In genomic region chr1:8540266-8540926, GRCh38 we compare ENCODE assay signal across 12 cellular contexts.
DNase-seq lines count a peak whose midpoint lies in the region; FAIRE-seq and TF ChIP-seq lines count a peak whose summit lies in the region.
"Had no signal": no experiment of that assay in that cellular context is flagged by ENCODE, and none has a peak within 500 bp of the region (broad histone marks: within the 10 kb centered on the region; RNA-seq: fewer than 3 reads in every experiment).

No MANE protein-coding gene starts in this region.

- H3K9me3 ChIP-seq in trophoblast cell (ENCODE audit: insufficient read depth, low read depth, low read length) = no peaks in the 10 kb centered on the region

- no peak overlapping the region for H4K91ac ChIP-seq in trophoblast cell (ENCODE audit: low read depth, low read length)

- H3K14ac ChIP-seq in trophoblast cell (ENCODE audit: low read length) = no peak overlapping the region

- DNase-seq in AG20443 (ENCODE audit: low spot score) (peak; percentile 48), M059J (ENCODE audit: low read depth) (peak; percentile 71), dedifferentiated amniotic fluid mesenchymal stem cell (ENCODE audit: extremely low spot score) (peak; percentile 64), dorsolateral prefrontal cortex (no peak), iPS-NIHi7 (ENCODE audit: extremely low spot score) (no peak), trophoblast cell (no peak), frontal cortex (ENCODE audit: low spot score in 2 of 2) (no peak)
- DNase-seq: activated CD8-positive, alpha-beta memory T cell treated with anti-CD3 and anti-CD28 coated beads, Interleukin-2, amount 50 U/mL, for 48 hours; DMS79 treated with DMSO at 0.1 percent for 48 hours; MM.1S; Right ventricle myocardium superior had no signal

- TF ChIP-seq CTCF in nephron (IDR thresholded peaks at IDR 0.05; ENCODE audit: unreplicated experiment in 3 of 3) (no peak), dorsolateral prefrontal cortex (IDR thresholded peaks at IDR 0.05 in 54 of 56, conservative IDR thresholded peaks at IDR 0.05 in 2 of 56; ENCODE audit: low read depth in 1 of 56, partially characterized antibody in 56 of 56) (no peak)

- H4K12ac ChIP-seq in trophoblast cell (ENCODE audit: low read depth, low read length) = no peak overlapping the region

- peaks cover 45% of the 10 kb centered on the region for H3K4me1 Mint-ChIP-seq in nephron

- no peak overlapping the region for H3K18ac ChIP-seq in trophoblast cell (ENCODE audit: low read length)

- H3K27me3 ChIP-seq in dorsolateral prefrontal cortex (no peaks in the 10 kb centered on the region), trophoblast cell (ENCODE audit: insufficient read depth, low read length) (no peaks in the 10 kb centered on the region)

- H3K4me3 ChIP-seq in dorsolateral prefrontal cortex (no peak overlapping the region), trophoblast cell (ENCODE audit: low read depth, low read length) (no peak overlapping the region)

- no CpG with 5 or more reads among the region's 3 CpGs for WGBS in trophoblast cell (ENCODE audit: extremely low coverage, insufficient coverage, insufficient read length)

- H2AFZ ChIP-seq in trophoblast cell (ENCODE audit: insufficient read depth, low read length, poor library complexity) = no peak overlapping the region

- H3K79me1 ChIP-seq in trophoblast cell (ENCODE audit: low read length) = no peaks in the 10 kb centered on the region

- H3K4me3 Mint-ChIP-seq in nephron = no peak overlapping the region

- no peak overlapping the region for H3K23ac ChIP-seq in trophoblast cell (ENCODE audit: low read length)

- intact Hi-C loops in dorsolateral prefrontal cortex (cut with DNase I) = no loop called here

- no peaks in the 10 kb centered on the region for H3K79me2 ChIP-seq in trophoblast cell (ENCODE audit: control insufficient read depth, insufficient read depth, low read length, poor library complexity)

- H3K4me2 ChIP-seq in trophoblast cell (ENCODE audit: low read length) = no peak overlapping the region

- H2BK5ac ChIP-seq in trophoblast cell (ENCODE audit: low read depth, low read length, poor library complexity) = no peak overlapping the region

- H2AK5ac ChIP-seq in trophoblast cell (ENCODE audit: low read length) = no peak overlapping the region

- H3K36me3 ChIP-seq in trophoblast cell (ENCODE audit: control insufficient read depth in 1 of 2, insufficient read depth in 2 of 2, low read length in 2 of 2) = peaks cover 5 to 14% of the 10 kb centered on the region in 2 experiments

- FAIRE-seq in frontal cortex (lab: Jason Lieb, UNC) = no peak

- no peaks in the 10 kb centered on the region for H3K4me1 ChIP-seq in trophoblast cell (ENCODE audit: control insufficient read depth in 1 of 2, insufficient read depth in 2 of 2, low read length in 2 of 2)

- no peaks in the 10 kb centered on the region for H3K27me3 Mint-ChIP-seq in nephron (ENCODE audit: low read depth)

- H3K9ac ChIP-seq in trophoblast cell (ENCODE audit: low read length) = no peak overlapping the region

- H2BK120ac ChIP-seq in trophoblast cell (ENCODE audit: insufficient read depth, low read length, poor library complexity) = no peak overlapping the region

- H2BK12ac ChIP-seq in trophoblast cell (ENCODE audit: low read length) = no peak overlapping the region

- H3K4ac ChIP-seq in trophoblast cell (ENCODE audit: low read depth, low read length) = no peak overlapping the region

- H4K8ac ChIP-seq in trophoblast cell (ENCODE audit: low read depth, low read length) = no peak overlapping the region

- peaks cover 9% of the 10 kb centered on the region for H3K9me3 Mint-ChIP-seq in nephron

- peak overlapping the region; percentile 54 to 90 (median 85) for H3K27ac Mint-ChIP-seq in nephron

- H3K27ac ChIP-seq in dorsolateral prefrontal cortex (no peak overlapping the region), trophoblast cell (ENCODE audit: low read depth, low read length) (no peak overlapping the region)

- peaks cover 55% of the 10 kb centered on the region for H3K36me3 Mint-ChIP-seq in nephron (ENCODE audit: low read depth)

Comparison
In these comparisons a context has a peak if more than half of its experiments do, and no peak if none do; other contexts are left out.
1. DNase-seq: peak in AG20443 (single experiment), M059J (single experiment) and dedifferentiated amniotic fluid mesenchymal stem cell (single experiment); none in dorsolateral prefrontal cortex (0 of 10), iPS-NIHi7 (single experiment), trophoblast cell (0 of 2) and frontal cortex (0 of 2).